9 cellular contexts compared by ENCODE assay signal in genomic region chr1:16013220-16013907, GRCh38. TPM values are rescaled to one million over a fixed set of nuclear protein-coding genes. Genes with fewer than 3 reads are reported as not detected.
DNase-seq lines count a peak whose midpoint lies in the region; ATAC-seq and TF ChIP-seq lines count a peak whose summit lies in the region.
"Had no signal": no experiment of that assay in that cellular context is flagged by ENCODE, and none has a peak within 500 bp of the region (broad histone marks: within the 10 kb centered on the region; RNA-seq: fewer than 3 reads in every experiment).

No MANE protein-coding gene starts in this region.

- H3K27ac Mint-ChIP-seq in activated CD8-positive, alpha-beta T cell treated with anti-CD3 and anti-CD28 coated beads for 36 hours = no peak overlapping the region
- no peak overlapping the region for H3K27ac Mint-ChIP-seq in naive B cell

- H3K4me1 ChIP-seq in HUES48 (ENCODE audit: control insufficient read depth, insufficient read depth, low read length) (peaks cover 29% of the 10 kb centered on the region), esophagus (ENCODE audit: control insufficient read depth in 2 of 2, insufficient read depth in 2 of 2, low read length in 1 of 2) (peaks cover 3 to 14% of the 10 kb centered on the region in 2 donors), stomach smooth muscle (ENCODE audit: control insufficient read depth, insufficient read depth, low read length) (peaks cover 70% of the 10 kb centered on the region)

- CTCF ChIA-PET in activated CD8-positive, alpha-beta T cell treated with anti-CD3 and anti-CD28 coated beads for 36 hours (lab: Charles Lee) = interaction anchor here (0.8 to 1.5 kb wide), 4 partner anchors 42 to 222 kb away, joined by 3 to 4 read pairs (median 4); no protein-coding TSS in a partner anchor

- ATAC-seq in activated CD8-positive, alpha-beta T cell treated with anti-CD3 and anti-CD28 coated beads for 36 hours = peak; percentile 76
- peak; percentile 24 to 29 for ATAC-seq in naive B cell (ENCODE audit: low read depth in 2 of 2)
- ATAC-seq in GM21367 (IDR thresholded peaks at IDR 0.05; ENCODE audit: unreplicated experiment) = no peak

- peak overlapping the region; percentile 31 for H3K4me3 Mint-ChIP-seq in activated CD8-positive, alpha-beta T cell treated with anti-CD3 and anti-CD28 coated beads for 36 hours
- peak overlapping the region; percentile 36 to 68 (median 56) for H3K4me3 Mint-ChIP-seq in naive B cell

- peaks cover 12% of the 10 kb centered on the region for H3K4me1 Mint-ChIP-seq in activated CD8-positive, alpha-beta T cell treated with anti-CD3 and anti-CD28 coated beads for 36 hours (ENCODE audit: low read depth)
- peaks cover 11 to 32% (median 26%) of the 10 kb centered on the region in 3 donors for H3K4me1 Mint-ChIP-seq in naive B cell

- H3K4me3 ChIP-seq in HUES48 (ENCODE audit: low read depth, low read length) (peak overlapping the region; percentile 41), esophagus (ENCODE audit: low read depth in 1 of 2, low read length in 2 of 2) (no peak overlapping the region), stomach smooth muscle (ENCODE audit: low read length in 2 of 2) (peak overlapping the region; percentile 29 to 52)

- no peaks in the 10 kb centered on the region for H3K9me3 Mint-ChIP-seq in activated CD8-positive, alpha-beta T cell treated with anti-CD3 and anti-CD28 coated beads for 36 hours
- no peaks in the 10 kb centered on the region for H3K9me3 Mint-ChIP-seq in naive B cell

- H3K27me3 Mint-ChIP-seq in activated CD8-positive, alpha-beta T cell treated with anti-CD3 and anti-CD28 coated beads for 36 hours = peaks cover 5% of the 10 kb centered on the region
- H3K27me3 Mint-ChIP-seq in naive B cell = peaks cover 0 to 16% (median 0%) of the 10 kb centered on the region in 3 donors

- H3K9ac ChIP-seq in HUES48 (ENCODE audit: low read depth, low read length) (no peak overlapping the region), stomach smooth muscle (ENCODE audit: low read length in 2 of 2) (peak overlapping the region in 1 of 2 donors; percentile 50)

- POLR2A ChIA-PET in activated CD8-positive, alpha-beta T cell treated with anti-CD3 and anti-CD28 coated beads for 36 hours (lab: Charles Lee) = no interaction called here

- H3K36me3 ChIP-seq in HUES48 (ENCODE audit: control insufficient read depth, insufficient read depth, low read length) (no peaks in the 10 kb centered on the region), esophagus (ENCODE audit: control insufficient read depth in 2 of 2, insufficient read depth in 2 of 2, low read length in 1 of 2) (no peaks in the 10 kb centered on the region), stomach smooth muscle (ENCODE audit: control insufficient read depth in 2 of 2, insufficient read depth in 2 of 2, low read length in 2 of 2) (peaks cover 0 to 2% of the 10 kb centered on the region in 2 donors)

- DNase-seq in CD1c-positive myeloid dendritic cell (ENCODE audit: extremely low spot score) (peak; percentile 55), naive B cell (no peak), AML-193 (lab: John Stamatoyannopoulos, UW) (no peak)
- DNase-seq in activated CD8-positive, alpha-beta T cell treated with anti-CD3 and anti-CD28 coated beads for 36 hours = peak; percentile 81

- no peak for TF ChIP-seq CTCF in activated CD8-positive, alpha-beta T cell treated with anti-CD3 and anti-CD28 coated beads for 36 hours (IDR thresholded peaks at IDR 0.05)

- H3K27ac ChIP-seq in HUES48 (ENCODE audit: low read depth, low read length) = peak overlapping the region; percentile 87
- H3K27ac ChIP-seq in esophagus (ENCODE audit: low read depth in 2 of 2, low read length in 1 of 2) = peak overlapping the region; percentile 55 to 78
- H3K27ac ChIP-seq in stomach smooth muscle (ENCODE audit: low read length) = peak overlapping the region; percentile 98

- intact Hi-C loops in activated CD8-positive, alpha-beta T cell treated with anti-CD3 and anti-CD28 coated beads for 36 hours (cut with micrococcal nuclease) = no loop called here

- H3K27me3 ChIP-seq in HUES48 (ENCODE audit: control insufficient read depth, insufficient read depth, low read length) = no peaks in the 10 kb centered on the region
- no peaks in the 10 kb centered on the region for H3K27me3 ChIP-seq in esophagus (ENCODE audit: control insufficient read depth in 1 of 2, insufficient read depth in 2 of 2, low read length in 2 of 2)
- no peaks in the 10 kb centered on the region for H3K27me3 ChIP-seq in stomach smooth muscle (ENCODE audit: control insufficient read depth in 1 of 2, insufficient read depth in 2 of 2, low read length in 2 of 2)

- 18 to 26% methylated on average over 28 of the region's 28 CpGs for WGBS in esophagus, 2 donors

- H3K36me3 Mint-ChIP-seq in activated CD8-positive, alpha-beta T cell treated with anti-CD3 and anti-CD28 coated beads for 36 hours (ENCODE audit: low read depth) = no peaks in the 10 kb centered on the region
- H3K36me3 Mint-ChIP-seq in naive B cell = no peaks in the 10 kb centered on the region

- no peaks in the 10 kb centered on the region for H3K9me3 ChIP-seq in HUES48 (ENCODE audit: control insufficient read depth, insufficient read depth, low read length)
- H3K9me3 ChIP-seq in esophagus (ENCODE audit: control insufficient read depth in 2 of 2, insufficient read depth in 1 of 2, low read depth in 1 of 2, low read length in 1 of 2) = no peaks in the 10 kb centered on the region
- no peaks in the 10 kb centered on the region for H3K9me3 ChIP-seq in stomach smooth muscle (ENCODE audit: control insufficient read depth in 2 of 2, low read length in 2 of 2)

RNA-seq across cellular contexts. Expression of gene HSPB7, which starts 4.5 kb away (rescaled TPM):
- not detected for total RNA-seq in activated CD8-positive, alpha-beta T cell treated with anti-CD3 and anti-CD28 coated beads for 36 hours
- polyA plus RNA-seq in esophagus (10 to 100 TPM in 1 of 2 donors, 1 to 10 TPM in 1; 6.6 to 21.7 TPM), naive B cell (ENCODE audit: low read depth in 6 of 6) (not detected)
- total RNA-seq: temporal lobe had no signal

RNA-seq across cellular contexts. Expression of gene CLCNKA, which starts 8.5 kb away (rescaled TPM):
- total RNA-seq in activated CD8-positive, alpha-beta T cell treated with anti-CD3 and anti-CD28 coated beads for 36 hours = not detected
- under 1 TPM; 0.04 to 0.06 TPM for polyA plus RNA-seq in esophagus
- polyA plus RNA-seq in naive B cell (ENCODE audit: low read depth in 6 of 6) = not detected
- total RNA-seq: temporal lobe had no signal

RNA-seq across cellular contexts. Expression of gene SRARP, which starts 9.3 kb away (rescaled TPM):
- total RNA-seq in activated CD8-positive, alpha-beta T cell treated with anti-CD3 and anti-CD28 coated beads for 36 hours = not detected
- polyA plus RNA-seq in esophagus (not detected), naive B cell (ENCODE audit: low read depth in 6 of 6) (not detected)

RNA-seq across cellular contexts. Expression of gene CLCNKB, which starts 30.2 kb away (rescaled TPM):
- not detected for total RNA-seq in activated CD8-positive, alpha-beta T cell treated with anti-CD3 and anti-CD28 coated beads for 36 hours
- under 1 TPM in 1 of 2 donors, not detected in 1; 0.06 TPM for polyA plus RNA-seq in esophagus
- not detected for polyA plus RNA-seq in naive B cell (ENCODE audit: low read depth in 6 of 6)

RNA-seq across cellular contexts. Expression of gene ZBTB17, which starts 37.5 kb away (rescaled TPM):
- 10 to 100 TPM; 44.1 to 45.7 TPM for total RNA-seq in activated CD8-positive, alpha-beta T cell treated with anti-CD3 and anti-CD28 coated beads for 36 hours
- polyA plus RNA-seq in esophagus (10 to 100 TPM; 27.8 to 41.7 TPM), naive B cell (ENCODE audit: low read depth in 6 of 6) (10 to 100 TPM in 3 of 6 donors, 1 to 10 TPM in 3; 3.6 to 34.9 (median 10.0) TPM)

Comparison
In these comparisons a context has a peak if more than half of its experiments do, and no peak if none do; other contexts are left out.
1. DNase-seq: peak in CD1c-positive myeloid dendritic cell (single experiment) and activated CD8-positive, alpha-beta T cell treated with anti-CD3 and anti-CD28 coated beads for 36 hours (single experiment); none in naive B cell (single experiment) and AML-193 (0 of 2).
2. H3K4me3 ChIP-seq: peak in HUES48 (single experiment) and stomach smooth muscle (2 of 2); none in esophagus (0 of 2).
3. RNA of gene HSPB7, which starts 4.5 kb away (polyA plus RNA-seq): 6.6 to 21.7 TPM in esophagus; not detected in naive B cell; every median in the first group is over 4 times any median in the second.
4. Peak in every context shown above with its lines, with median percentiles within 50 percentile points of each other: H3K27ac ChIP-seq.